Comparison of ENCODE assay signal across 22 cellular contexts in genomic region chr2:162560291-162560690, GRCh38.
"Had no signal": no experiment of that assay in that cellular context is flagged by ENCODE, and none has a peak within 500 bp of the region (broad histone marks: within the 10 kb centered on the region; RNA-seq: fewer than 3 reads in every experiment).

No MANE protein-coding gene starts in this region.

- H3K79me2 ChIP-seq: hepatocyte had no signal

- H3K9me3 ChIP-seq: esophagus muscularis mucosa, gastroesophageal sphincter, heart left ventricle, lower lobe of right lung, mucosa of descending colon had no signal

- H3K36me3 ChIP-seq: esophagus muscularis mucosa, gastroesophageal sphincter, heart left ventricle, left lung, lower lobe of right lung had no signal

- H2AFZ ChIP-seq: hepatocyte had no signal

- H3K4me3 ChIP-seq: coronary artery, dorsolateral prefrontal cortex, esophagus muscularis mucosa, gastroesophageal sphincter, heart left ventricle, hepatocyte, left lung, lower lobe of right lung, mucosa of descending colon had no signal

- H3K27me3 ChIP-seq: dorsolateral prefrontal cortex, esophagus muscularis mucosa, foreskin keratinocyte, gastroesophageal sphincter, heart left ventricle, hepatocyte, left lung had no signal

- H3K27ac ChIP-seq: coronary artery, dorsolateral prefrontal cortex, esophagus muscularis mucosa, foreskin keratinocyte, gastroesophageal sphincter, heart left ventricle, hepatocyte, left lung, lower lobe of right lung had no signal

- H3K4me1 ChIP-seq: foreskin keratinocyte, heart left ventricle, left lung, lower lobe of right lung had no signal

- DNase-seq: dermis blood vessel endothelial cell; effector CD4-positive, alpha-beta T cell; effector memory CD4-positive, alpha-beta T cell; foreskin keratinocyte; heart left ventricle; left cardiac atrium; left lung; left ventricle myocardium superior; lower lobe of right lung; mesenchymal stem cell; mucosa of descending colon; naive thymus-derived CD4-positive, alpha-beta T cell had no signal

- FAIRE-seq: colon, endothelial cell of umbilical vein, frontal cortex, islet of Langerhans, keratinocyte had no signal

- H3K4me2 ChIP-seq: hepatocyte had no signal

- ATAC-seq: foreskin keratinocyte; gastroesophageal sphincter; heart left ventricle; left cardiac atrium; left lung; left ventricle myocardium superior; lower lobe of right lung; mucosa of descending colon; naive thymus-derived CD4-positive, alpha-beta T cell had no signal
